ENCODE assay signal across 7 cellular contexts in the genomic region with DNA sequence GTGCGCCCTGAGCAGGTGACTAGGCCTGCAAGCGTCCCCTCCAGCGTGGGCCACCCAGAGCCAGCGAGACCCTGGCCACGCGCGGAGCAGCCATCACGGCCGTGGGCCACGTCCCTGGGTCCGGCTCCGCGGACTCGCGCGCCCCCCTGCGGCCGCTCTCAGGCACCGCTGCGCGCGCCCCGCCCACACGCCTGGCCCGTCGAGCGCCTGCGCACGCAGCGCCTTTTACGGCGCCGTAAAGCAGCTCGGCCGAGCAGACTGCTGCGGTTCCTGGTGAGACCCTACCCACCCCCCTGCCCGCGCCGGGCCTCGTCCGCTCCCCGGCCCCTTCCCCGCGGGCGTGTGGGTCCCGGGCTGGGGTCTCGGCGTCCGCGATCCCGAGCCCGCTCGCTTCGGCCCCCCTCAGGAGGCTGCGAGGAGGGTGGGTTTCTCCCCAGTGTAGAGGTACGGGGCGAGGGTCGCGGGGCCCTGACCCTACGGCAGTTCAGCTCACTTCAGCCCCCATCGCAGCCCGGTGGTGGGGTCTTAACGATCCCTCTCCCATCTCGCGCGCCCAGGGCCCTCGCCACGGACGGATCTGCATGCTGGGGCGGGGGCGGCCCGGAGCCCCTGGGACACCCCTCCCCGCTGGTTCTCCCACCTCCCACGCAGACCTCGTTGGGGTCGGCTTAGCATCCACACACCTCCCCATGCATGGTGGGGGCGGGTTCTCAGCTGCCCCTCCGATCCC. TPM values are rescaled to one million over a fixed set of nuclear protein-coding genes. Genes with fewer than 3 reads are reported as not detected.
DNase-seq lines count a peak whose midpoint lies in the region; ATAC-seq, FAIRE-seq and TF ChIP-seq lines count a peak whose summit lies in the region.

A gene (plus strand): TSS at position 228 of the 730 bp plus-strand sequence. CDS start 1,421 bp downstream, outside the sequence.

- 0 out of 5 replicates have a peak, but pooled peaks cover 0 to 2% of the 10 kb centered on the region in 2 experiments for H3K36me3 ChIP-seq in HepG2 (replicated peaks in 1 of 2; ENCODE audit: control insufficient read depth in 1 of 2, insufficient read depth in 2 of 2, low read length in 2 of 2)

- TF ChIP-seq POLR2A in HepG2 (IDR thresholded peaks at IDR 0.05; ENCODE audit: insufficient read depth in 1 of 2, low read depth in 2 of 2, low read length in 2 of 2): peak in 1 of 2 experiments; percentile 84; a peak in 2 of 4 replicates

- no peak within 1 kb of the TSS for H2AFZ ChIP-seq in HepG2 (ENCODE audit: low read length)

- TF ChIP-seq EP300 in HepG2 (IDR thresholded peaks at IDR 0.05; ENCODE audit: low read depth in 2 of 2, low read length in 2 of 2): no peak
- no peak for TF ChIP-seq EP300 in HepG2 (CRISPR knock-in tag; IDR thresholded peaks at IDR 0.05; ENCODE audit: borderline replicate concordance)

- intact Hi-C loops in HepG2 (cut with micrococcal nuclease; ENCODE audit: unreplicated experiment): loop anchor here (1.0 to 2.0 kb wide), 2 partner anchors 28 to 118 kb away; no protein-coding TSS in a partner anchor

- 0% methylated on average over 4 of the region's 78 CpGs for WGBS in HepG2 (ENCODE audit: low lambda C conversion rate)

- peak; percentile 67 for ATAC-seq in GM18498 (IDR thresholded peaks at IDR 0.05; ENCODE audit: unreplicated experiment)
- ATAC-seq in HG03280 (IDR thresholded peaks at IDR 0.05; ENCODE audit: unreplicated experiment): peak; percentile 64
- peak; percentile 76 for ATAC-seq in HepG2

- peak within 1 kb of the TSS; percentile 85 to 99 (median 97) for H3K4me3 ChIP-seq in HepG2 (replicated peaks in 1 of 3; ENCODE audit: insufficient read depth in 1 of 3, low read depth in 2 of 3, low read length in 3 of 3)

- POLR2A ChIA-PET in HepG2 (lab: Yijun Ruan, JAX): interaction anchor here (0.7 to 1.2 kb wide), 2 partner anchors 43 to 112 kb away, joined by 4 read pairs; no protein-coding TSS in a partner anchor

- CTCF ChIA-PET in HepG2 (lab: Yijun Ruan, JAX; ENCODE audit: low intra/inter-chr PET ratio, low total read pairs): interaction anchor here (2.8 to 3.1 kb wide), 2 partner anchors 29 to 112 kb away, joined by 13 to 34 read pairs; no protein-coding TSS in a partner anchor

- BruUV-seq in HepG2 (replicated peaks; lab: Mats Ljungman, UMichigan): no TSS peak

- TF ChIP-seq RAD21 in HepG2 (CRISPR knock-in tag; IDR thresholded peaks at IDR 0.05): peak; percentile 99

- peak within 1 kb of the TSS; percentile 57 for H3K27ac ChIP-seq in HepG2 (ENCODE audit: extremely low read length, insufficient read depth, low read length)

- in situ Hi-C loops in HepG2 (cut with HindIII; ENCODE audit: extremely low pct_ligation_motif_present, low pct_unique_long_range_greater_than_20kb): loop anchor here (5.0 to 10.0 kb wide), 2 partner anchors 114 to 118 kb away; no protein-coding TSS in a partner anchor

- TF ChIP-seq CTCF in HepG2 (CRISPR knock-in tag; IDR thresholded peaks at IDR 0.05): peak; percentile 90

- peak within 1 kb of the TSS; percentile 88 for H3K9ac ChIP-seq in HepG2 (ENCODE audit: insufficient read depth, low read depth, low read length)

- no peaks in the 10 kb centered on the region for H4K20me1 ChIP-seq in HepG2 (ENCODE audit: insufficient read depth, low read length)

- H3K4me1 ChIP-seq in HepG2 (ENCODE audit: insufficient read depth, low read length): peaks cover 36% of the 10 kb centered on the region

- FAIRE-seq in HepG2 (lab: Jason Lieb, UNC): no peak

- H3K9me3 ChIP-seq in HepG2 (ENCODE audit: low read length): no peaks in the 10 kb centered on the region

- H3K4me2 ChIP-seq in HepG2 (ENCODE audit: low read depth, low read length): peak within 1 kb of the TSS; percentile 92

- peak; percentile 23 for DNase-seq in NCI-H526 treated with DMSO at 0.1 percent for 48 hours (lab: John Stamatoyannopoulos, UW)
- DNase-seq in activated CD4-positive, alpha-beta T cell treated with anti-CD3 and anti-CD28 coated beads, Interleukin-2, amount 50 U/mL, for 48 hours: peak; percentile 82 to 84
- DNase-seq in dermis blood vessel endothelial cell: peak; percentile 89
- peak; percentile 52 for DNase-seq in HepG2 (ENCODE audit: low spot score)
- DNase-seq in stimulated activated CD4-positive, alpha-beta T cell treated with anti-CD3 and anti-CD28 coated beads, Interleukin-2, amount 100 ng/mL, for 4 hours (ENCODE audit: low read depth): peak; percentile 78

- peaks cover 5% of the 10 kb centered on the region for H3K79me2 ChIP-seq in HepG2 (ENCODE audit: insufficient read depth, low read length)

- H3K27me3 ChIP-seq in HepG2 (ENCODE audit: control insufficient read depth in 1 of 2, insufficient read depth in 2 of 2, low read length in 2 of 2): peaks cover 3 to 18% of the 10 kb centered on the region in 2 experiments; a peak in 2 of 5 replicates

TF ChIP-seq in HepG2, 621 proteins besides CTCF, POLR2A, EP300 and RAD21 (continues in another document):
- no peak for TF ChIP-seq ZNF12 (CRISPR knock-in tag; IDR thresholded peaks at IDR 0.05)
- TF ChIP-seq, protein P1, sequence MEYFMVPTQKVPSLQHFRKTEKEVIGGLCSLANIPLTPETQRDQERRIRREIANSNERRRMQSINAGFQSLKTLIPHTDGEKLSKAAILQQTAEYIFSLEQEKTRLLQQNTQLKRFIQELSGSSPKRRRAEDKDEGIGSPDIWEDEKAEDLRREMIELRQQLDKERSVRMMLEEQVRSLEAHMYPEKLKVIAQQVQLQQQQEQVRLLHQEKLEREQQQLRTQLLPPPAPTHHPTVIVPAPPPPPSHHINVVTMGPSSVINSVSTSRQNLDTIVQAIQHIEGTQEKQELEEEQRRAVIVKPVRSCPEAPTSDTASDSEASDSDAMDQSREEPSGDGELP (IDR thresholded peaks at IDR 0.05; ENCODE audit: borderline replicate concordance, low read depth): no peak
- TF ChIP-seq, protein P2, sequence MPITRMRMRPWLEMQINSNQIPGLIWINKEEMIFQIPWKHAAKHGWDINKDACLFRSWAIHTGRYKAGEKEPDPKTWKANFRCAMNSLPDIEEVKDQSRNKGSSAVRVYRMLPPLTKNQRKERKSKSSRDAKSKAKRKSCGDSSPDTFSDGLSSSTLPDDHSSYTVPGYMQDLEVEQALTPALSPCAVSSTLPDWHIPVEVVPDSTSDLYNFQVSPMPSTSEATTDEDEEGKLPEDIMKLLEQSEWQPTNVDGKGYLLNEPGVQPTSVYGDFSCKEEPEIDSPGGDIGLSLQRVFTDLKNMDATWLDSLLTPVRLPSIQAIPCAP (CRISPR knock-in tag; IDR thresholded peaks at IDR 0.05; ENCODE audit: low read depth): no peak

RNA-seq across cellular contexts. Expression of the gene that starts here (rescaled TPM):
- 69.9 and 97.4 TPM in 2 replicates for total RNA-seq in dermis blood vessel endothelial cell
- total RNA-seq in HepG2 (2016; rRNA removed; fragmentation: Illumina TruSeq; extraction: Trizol): 74.8 and 78.7 TPM in 2 replicates
- 73.7 and 88.2 TPM in 2 replicates for total RNA-seq in HepG2 (2016; cell fraction: cytosol; rRNA removed; fragmentation: Illumina TruSeq; extraction: Trizol; ENCODE audit: low read depth)
- 85.8 and 87.4 TPM in 2 replicates for total RNA-seq in HepG2 (2016; cell fraction: insoluble cytoplasmic fraction; rRNA removed; fragmentation: Illumina TruSeq; extraction: Trizol)
- 66.2 and 93.1 TPM in 2 replicates for total RNA-seq in HepG2 (2016; cell fraction: membrane; rRNA removed; fragmentation: Illumina TruSeq; extraction: Trizol)
- 38.3 and 41.5 TPM in 2 replicates for total RNA-seq in HepG2 (2016; cell fraction: nucleus; rRNA removed; fragmentation: Illumina TruSeq; extraction: Trizol)
- 38.5 and 53.6 TPM in 2 replicates for polyA plus RNA-seq in HepG2 (2011; rRNA removed)
- 23.1 and 50.4 TPM in 2 replicates for polyA plus RNA-seq in HepG2 (2011; cell fraction: cytosol; rRNA removed)
- 17.6 and 18.8 TPM in 2 replicates for polyA plus RNA-seq in HepG2 (2011; cell fraction: nucleus; rRNA removed)
- polyA plus RNA-seq in HepG2 (2012): 25.3 and 48.3 TPM in 2 replicates
- 68.2 and 80.1 TPM in 2 replicates for polyA plus RNA-seq in HepG2 (2016; cell fraction: cytosol; fragmentation: Illumina TruSeq; extraction: Trizol; ENCODE audit: low read depth)
- polyA plus RNA-seq in HepG2 (2016; cell fraction: insoluble cytoplasmic fraction; fragmentation: Illumina TruSeq; extraction: Trizol; ENCODE audit: low read depth): 78.0 and 80.4 TPM in 2 replicates
- 55.0 and 69.6 TPM in 2 replicates for polyA plus RNA-seq in HepG2 (2016; cell fraction: membrane; fragmentation: Illumina TruSeq; extraction: Trizol; ENCODE audit: low read depth)
- polyA plus RNA-seq in HepG2 (2016; cell fraction: nucleus; fragmentation: Illumina TruSeq; extraction: Trizol; ENCODE audit: insufficient read depth, low read depth): 68.2 and 71.7 TPM in 2 replicates
- polyA minus RNA-seq in HepG2 (2011; rRNA and poly(A)+ RNA removed; ENCODE audit: low replicate concordance): 46.6 and 82.5 TPM in 2 replicates
- polyA minus RNA-seq in HepG2 (2011; cell fraction: cytosol; rRNA and poly(A)+ RNA removed): 36.2 and 41.8 TPM in 2 replicates
- 1.1 and 1.3 TPM in 2 replicates for polyA minus RNA-seq in HepG2 (2011; cell fraction: nucleus; rRNA and poly(A)+ RNA removed)

Comparison
In these comparisons a context has a peak if more than half of its experiments do, and no peak if none do; other contexts are left out.
1. Peak in every context shown above with its lines: DNase-seq, ATAC-seq, H3K4me3 ChIP-seq and H3K27ac ChIP-seq.
2. DNase-seq: peak in every context shown above with its lines; median percentile 89 in dermis blood vessel endothelial cell; 83 in activated CD4-positive, alpha-beta T cell treated with anti-CD3 and anti-CD28 coated beads, Interleukin-2, amount 50 U/mL, for 48 hours; 78 in stimulated activated CD4-positive, alpha-beta T cell treated with anti-CD3 and anti-CD28 coated beads, Interleukin-2, amount 100 ng/mL, for 4 hours; 52 in HepG2; 23 in NCI-H526 treated with DMSO at 0.1 percent for 48 hours.